Comparison of ENCODE assay signal across 8 cellular contexts in genomic region chr12:96906849-96907664, GRCh38. TPM values are rescaled to one million over a fixed set of nuclear protein-coding genes. Genes with fewer than 3 reads are reported as not detected.
DNase-seq lines count a peak whose midpoint lies in the region; ATAC-seq, FAIRE-seq and TF ChIP-seq lines count a peak whose summit lies in the region.

NEDD1 (plus strand) TSS chr12:96907257; CDS start chr12:96909760, 2,503 bp downstream.

- CTCF ChIA-PET in activated naive CD4-positive, alpha-beta T cell treated with anti-CD3 and anti-CD28 coated beads for 36 hours (lab: Charles Lee) = interaction anchor here (0.6 kb wide), 2 partner anchors 390 to 1013 kb away, joined by 3 to 4 read pairs; no protein-coding TSS in a partner anchor

- ATAC-seq in gastroesophageal sphincter = peak; percentile 96

- H3K36me3 ChIP-seq in gastroesophageal sphincter (no peaks in the 10 kb centered on the region), neutrophil (no peaks in the 10 kb centered on the region)

- WGBS in gastroesophageal sphincter (ENCODE audit: low coverage in 1 of 2), 2 donors = 0% methylated on average over 3 to 17 of the region's 68 CpGs

- peaks cover 0 to 44% (median 8%) of the 10 kb centered on the region in 3 donors for H3K4me1 ChIP-seq in gastroesophageal sphincter
- H3K4me1 ChIP-seq in neutrophil (ENCODE audit: control insufficient read depth in 1 of 2, insufficient read depth in 1 of 2, low read depth in 1 of 2, low read length in 1 of 2) = peaks cover 37 to 50% of the 10 kb centered on the region in 2 experiments

- H3K4me3 Mint-ChIP-seq in activated naive CD4-positive, alpha-beta T cell treated with anti-CD3 and anti-CD28 coated beads for 36 hours = peak within 1 kb of the TSS; percentile 97

- TF ChIP-seq EP300 in gastroesophageal sphincter (IDR thresholded peaks at IDR 0.05) = no peak

- TF ChIP-seq POLR2A in H54 (IDR thresholded peaks at IDR 0.05; ENCODE audit: low read depth, low read length) = peak; percentile 65
- TF ChIP-seq POLR2A in gastroesophageal sphincter (IDR thresholded peaks at IDR 0.05) = peak; percentile 71

- intact Hi-C loops in activated naive CD4-positive, alpha-beta T cell treated with anti-CD3 and anti-CD28 coated beads for 36 hours (cut with micrococcal nuclease) = loop anchor here (1.0 to 10.0 kb wide), 14 partner anchors 18 to 1686 kb away; partner anchors contain the start of genes AMDHD1, CCDC38, CDK17 and LTA4H

- peak within 1 kb of the TSS; percentile 76 to 93 (median 90) for H3K27ac ChIP-seq in gastroesophageal sphincter
- H3K27ac ChIP-seq in neutrophil = peak within 1 kb of the TSS; percentile 83

- no peak for TF ChIP-seq CTCF in LNCaP clone FGC (IDR thresholded peaks at IDR 0.05; ENCODE audit: control insufficient read depth, extremely low read depth, insufficient read depth)
- no peak for TF ChIP-seq CTCF in gastroesophageal sphincter (IDR thresholded peaks at IDR 0.05)
- peak; percentile 21 for TF ChIP-seq CTCF in neutrophil (IDR thresholded peaks at IDR 0.05)
- TF ChIP-seq CTCF in subcutaneous adipose tissue (IDR thresholded peaks at IDR 0.05; ENCODE audit: low read depth) = no peak

- H3K9me3 ChIP-seq in gastroesophageal sphincter (no peaks in the 10 kb centered on the region), neutrophil (no peaks in the 10 kb centered on the region)

- no peaks in the 10 kb centered on the region for H3K9me3 Mint-ChIP-seq in activated naive CD4-positive, alpha-beta T cell treated with anti-CD3 and anti-CD28 coated beads for 36 hours

- H3K27ac Mint-ChIP-seq in activated naive CD4-positive, alpha-beta T cell treated with anti-CD3 and anti-CD28 coated beads for 36 hours = peak within 1 kb of the TSS; percentile 95

- H3K4me3 ChIP-seq in LNCaP clone FGC (ENCODE audit: low read depth, low read length) (peak within 1 kb of the TSS; percentile 59), gastroesophageal sphincter (peak within 1 kb of the TSS; percentile 77 to 91), neutrophil (ENCODE audit: low read depth in 1 of 2, low read length in 1 of 2) (peak within 1 kb of the TSS; percentile 89 to 93)

- peak; percentile 74 for DNase-seq in GDM1 (lab: John Stamatoyannopoulos, UW)
- DNase-seq in H54 (ENCODE audit: insufficient read length, low spot score) = peak; percentile 80
- no peak for DNase-seq in LNCaP clone FGC (ENCODE audit: low read depth)
- DNase-seq in SK-N-DZ (ENCODE audit: low spot score) = peak; percentile 80
- DNase-seq in activated naive CD4-positive, alpha-beta T cell treated with anti-CD3 and anti-CD28 coated beads for 36 hours = peak; percentile 82

- H3K27me3 ChIP-seq in gastroesophageal sphincter (no peaks in the 10 kb centered on the region), neutrophil (peaks cover 23% of the 10 kb centered on the region)

- no peaks in the 10 kb centered on the region for H3K27me3 Mint-ChIP-seq in activated naive CD4-positive, alpha-beta T cell treated with anti-CD3 and anti-CD28 coated beads for 36 hours (ENCODE audit: low read depth)

- H3K36me3 Mint-ChIP-seq in activated naive CD4-positive, alpha-beta T cell treated with anti-CD3 and anti-CD28 coated beads for 36 hours (ENCODE audit: low read depth) = peaks cover 25% of the 10 kb centered on the region

- peaks cover 41% of the 10 kb centered on the region for H3K4me1 Mint-ChIP-seq in activated naive CD4-positive, alpha-beta T cell treated with anti-CD3 and anti-CD28 coated beads for 36 hours (ENCODE audit: low read depth)

- no peak for FAIRE-seq in H54 (lab: Jason Lieb, UNC)

RNA-seq across cellular contexts. Expression of gene NEDD1, which starts in this region (rescaled TPM):
- polyA plus RNA-seq in SK-N-DZ (2014; cell fraction: cytosol; rRNA removed) = 33.5 and 34.7 TPM in 2 replicates
- polyA plus RNA-seq in SK-N-DZ (2014; cell fraction: nucleus; rRNA removed) = 20.8 and 27.6 TPM in 2 replicates
- 10 to 100 TPM; 61.8 to 63.8 TPM for total RNA-seq in activated naive CD4-positive, alpha-beta T cell treated with anti-CD3 and anti-CD28 coated beads for 36 hours
- total RNA-seq in gastroesophageal sphincter = 10 to 100 TPM; 20.9 to 29.1 (median 22.4) TPM
- 10 to 100 TPM in 3 of 4 donors, 1 to 10 TPM in 1; 9.2 to 20.7 (median 15.0) TPM for total RNA-seq in subcutaneous adipose tissue
